Comparison of ENCODE assay signal across 13 cellular contexts in genomic region chr3:119779731-119780383, GRCh38. TPM values are rescaled to one million over a fixed set of nuclear protein-coding genes. Genes with fewer than 3 reads are reported as not detected.
DNase-seq lines count a peak whose midpoint lies in the region; ATAC-seq lines count a peak whose summit lies in the region.
"Had no signal": no experiment of that assay in that cellular context is flagged by ENCODE, and none has a peak within 500 bp of the region (broad histone marks: within the 10 kb centered on the region; RNA-seq: fewer than 3 reads in every experiment).

No MANE protein-coding gene starts in this region.

- POLR2A ChIA-PET in CD4-positive, alpha-beta memory T cell (lab: Charles Lee; ENCODE audit: partially characterized antibody) = no interaction called here
- POLR2A ChIA-PET in activated CD4-positive, alpha-beta T cell treated with anti-CD3 and anti-CD28 coated beads for 36 hours (lab: Charles Lee) = no interaction called here

- peaks cover 0 to 8% (median 6%) of the 10 kb centered on the region in 4 donors for H3K4me1 Mint-ChIP-seq in CD4-positive, alpha-beta memory T cell
- peaks cover 9% of the 10 kb centered on the region for H3K4me1 Mint-ChIP-seq in activated CD4-positive, alpha-beta T cell treated with anti-CD3 and anti-CD28 coated beads for 36 hours
- H3K4me1 Mint-ChIP-seq in activated T-cell treated with anti-CD3 and anti-CD28 coated beads, Interleukin-2, amount 50 U/mL, for 72 hours (ENCODE audit: low read depth) = peaks cover 4% of the 10 kb centered on the region

- no peak overlapping the region for H3K4me3 Mint-ChIP-seq in CD4-positive, alpha-beta memory T cell
- no peak overlapping the region for H3K4me3 Mint-ChIP-seq in activated CD4-positive, alpha-beta T cell treated with anti-CD3 and anti-CD28 coated beads for 36 hours
- H3K4me3 Mint-ChIP-seq in activated T-cell treated with anti-CD3 and anti-CD28 coated beads, Interleukin-2, amount 50 U/mL, for 72 hours = no peak overlapping the region

- H3K27ac Mint-ChIP-seq in CD4-positive, alpha-beta memory T cell = peak overlapping the region in 5 of 7 donors; percentile 1 to 85 (median 30)
- H3K27ac Mint-ChIP-seq in activated CD4-positive, alpha-beta T cell treated with anti-CD3 and anti-CD28 coated beads for 36 hours = no peak overlapping the region
- no peak overlapping the region for H3K27ac Mint-ChIP-seq in activated T-cell treated with anti-CD3 and anti-CD28 coated beads, Interleukin-2, amount 50 U/mL, for 72 hours

- intact Hi-C loops in CD4-positive, alpha-beta memory T cell (cut with micrococcal nuclease) = no loop called here
- intact Hi-C loops in activated CD4-positive, alpha-beta T cell treated with anti-CD3 and anti-CD28 coated beads for 36 hours (cut with DNase I, micrococcal nuclease) = no loop called here

- no peaks in the 10 kb centered on the region for H3K36me3 ChIP-seq in CD4-positive, alpha-beta memory T cell (ENCODE audit: insufficient read depth, low read length)

- CTCF ChIA-PET in CD4-positive, alpha-beta memory T cell (lab: Charles Lee; ENCODE audit: partially characterized antibody) = interaction anchor here (1.3 kb wide), 1 partner anchor 31 kb away, joined by 3 read pairs; no protein-coding TSS in a partner anchor
- CTCF ChIA-PET in activated CD4-positive, alpha-beta T cell treated with anti-CD3 and anti-CD28 coated beads for 36 hours (lab: Charles Lee) = no interaction called here

- no peak for DNase-seq in CD4-positive, alpha-beta memory T cell
- DNase-seq in NOMO-1 treated with DMSO at 0.1 percent for 48 hours (lab: John Stamatoyannopoulos, UW; ENCODE audit: unreplicated experiment) (peak; percentile 41), iPS-NIHi7 (ENCODE audit: extremely low spot score) (no peak), amniotic stem cell (lab: John Stamatoyannopoulos, UW) (no peak)
- DNase-seq in activated CD4-positive, alpha-beta T cell treated with anti-CD3 and anti-CD28 coated beads for 36 hours = no peak
- DNase-seq in activated T-cell treated with anti-CD3 and anti-CD28 coated beads, Interleukin-2, amount 50 U/mL, for 72 hours = no peak
- DNase-seq: NCI-H1417 treated with DMSO at 0.1 percent for 48 hours had no signal

- H3K36me3 Mint-ChIP-seq in CD4-positive, alpha-beta memory T cell = no peaks in the 10 kb centered on the region
- no peaks in the 10 kb centered on the region for H3K36me3 Mint-ChIP-seq in activated CD4-positive, alpha-beta T cell treated with anti-CD3 and anti-CD28 coated beads for 36 hours (ENCODE audit: low read depth)
- peaks cover 4 to 9% of the 10 kb centered on the region in 2 donors for H3K36me3 Mint-ChIP-seq in activated T-cell treated with anti-CD3 and anti-CD28 coated beads, Interleukin-2, amount 50 U/mL, for 72 hours (ENCODE audit: insufficient read depth in 2 of 2)

- no peaks in the 10 kb centered on the region for H3K4me1 ChIP-seq in CD4-positive, alpha-beta memory T cell (ENCODE audit: insufficient read depth, low read length)

- H3K27ac ChIP-seq in CD4-positive, alpha-beta memory T cell (ENCODE audit: low read depth, low read length) = no peak overlapping the region
- H3K27ac ChIP-seq: skin epidermis had no signal

- H3K9me3 Mint-ChIP-seq in CD4-positive, alpha-beta memory T cell = peaks cover 1 to 14% (median 11%) of the 10 kb centered on the region in 8 donors
- peaks cover 5% of the 10 kb centered on the region for H3K9me3 Mint-ChIP-seq in activated CD4-positive, alpha-beta T cell treated with anti-CD3 and anti-CD28 coated beads for 36 hours (ENCODE audit: low read depth)
- H3K9me3 Mint-ChIP-seq in activated T-cell treated with anti-CD3 and anti-CD28 coated beads, Interleukin-2, amount 50 U/mL, for 72 hours = peaks cover 4 to 8% of the 10 kb centered on the region in 2 donors

- H3K4me3 ChIP-seq in CD4-positive, alpha-beta memory T cell (ENCODE audit: low read length in 2 of 2) = no peak overlapping the region
- H3K4me3 ChIP-seq: skin epidermis had no signal

- H3K27me3 ChIP-seq in CD4-positive, alpha-beta memory T cell (ENCODE audit: insufficient read depth, low read length) = no peaks in the 10 kb centered on the region

- no peaks in the 10 kb centered on the region for H3K9me3 ChIP-seq in CD4-positive, alpha-beta memory T cell (ENCODE audit: control insufficient read depth in 1 of 2, low read length in 2 of 2)

- no peaks in the 10 kb centered on the region for H3K27me3 Mint-ChIP-seq in CD4-positive, alpha-beta memory T cell
- H3K27me3 Mint-ChIP-seq in activated CD4-positive, alpha-beta T cell treated with anti-CD3 and anti-CD28 coated beads for 36 hours = no peaks in the 10 kb centered on the region
- H3K27me3 Mint-ChIP-seq in activated T-cell treated with anti-CD3 and anti-CD28 coated beads, Interleukin-2, amount 50 U/mL, for 72 hours (ENCODE audit: low read depth) = no peaks in the 10 kb centered on the region

- ATAC-seq in GM19438 (IDR thresholded peaks at IDR 0.05; ENCODE audit: low read depth, unreplicated experiment) = peak; percentile 86
- ATAC-seq in HG02970 (IDR thresholded peaks at IDR 0.05; ENCODE audit: low FRiP score, unreplicated experiment) = peak; percentile 71
- no peak for ATAC-seq in activated CD4-positive, alpha-beta T cell treated with anti-CD3 and anti-CD28 coated beads for 36 hours
- no peak for ATAC-seq in activated T-cell treated with anti-CD3 and anti-CD28 coated beads, Interleukin-2, amount 50 U/mL, for 72 hours (replicated peaks in 1 of 2)

RNA-seq across cellular contexts. Expression of gene NR1I2, which starts 2.0 kb away (rescaled TPM):
- under 1 TPM; 0.39 to 0.49 TPM for total RNA-seq in CD4-positive, alpha-beta memory T cell
- under 1 TPM; 0.40 to 0.46 TPM for polyA plus RNA-seq in CD4-positive, alpha-beta memory T cell
- under 1 TPM; 0.27 to 0.40 TPM for total RNA-seq in activated CD4-positive, alpha-beta T cell treated with anti-CD3 and anti-CD28 coated beads for 36 hours
- under 1 TPM; 0.17 to 0.25 TPM for total RNA-seq in activated T-cell treated with anti-CD3 and anti-CD28 coated beads, Interleukin-2, amount 50 U/mL, for 72 hours
- total RNA-seq: A673, endothelial cell of umbilical vein, OCI-LY7 had no signal

Comparison
In these comparisons a context has a peak if more than half of its experiments do, and no peak if none do; other contexts are left out.
1. H3K27ac Mint-ChIP-seq: peak in CD4-positive, alpha-beta memory T cell (5 of 7); none in activated CD4-positive, alpha-beta T cell treated with anti-CD3 and anti-CD28 coated beads for 36 hours (single experiment) and activated T-cell treated with anti-CD3 and anti-CD28 coated beads, Interleukin-2, amount 50 U/mL, for 72 hours (single experiment).
2. ATAC-seq: peak in GM19438 (single experiment) and HG02970 (single experiment); none in activated CD4-positive, alpha-beta T cell treated with anti-CD3 and anti-CD28 coated beads for 36 hours (single experiment) and activated T-cell treated with anti-CD3 and anti-CD28 coated beads, Interleukin-2, amount 50 U/mL, for 72 hours (0 of 2).